ENCODE assay signal across 1 cellular context in genomic region chr4:123478859-123479345, GRCh38.
TF ChIP-seq lines count a peak whose summit lies in the region.

No MANE protein-coding gene starts in this region.

TF ChIP-seq in HepG2, 621 proteins besides CTCF, POLR2A, EP300 and RAD21 (continued from another document and continues in another):
- TF ChIP-seq, protein P1, sequence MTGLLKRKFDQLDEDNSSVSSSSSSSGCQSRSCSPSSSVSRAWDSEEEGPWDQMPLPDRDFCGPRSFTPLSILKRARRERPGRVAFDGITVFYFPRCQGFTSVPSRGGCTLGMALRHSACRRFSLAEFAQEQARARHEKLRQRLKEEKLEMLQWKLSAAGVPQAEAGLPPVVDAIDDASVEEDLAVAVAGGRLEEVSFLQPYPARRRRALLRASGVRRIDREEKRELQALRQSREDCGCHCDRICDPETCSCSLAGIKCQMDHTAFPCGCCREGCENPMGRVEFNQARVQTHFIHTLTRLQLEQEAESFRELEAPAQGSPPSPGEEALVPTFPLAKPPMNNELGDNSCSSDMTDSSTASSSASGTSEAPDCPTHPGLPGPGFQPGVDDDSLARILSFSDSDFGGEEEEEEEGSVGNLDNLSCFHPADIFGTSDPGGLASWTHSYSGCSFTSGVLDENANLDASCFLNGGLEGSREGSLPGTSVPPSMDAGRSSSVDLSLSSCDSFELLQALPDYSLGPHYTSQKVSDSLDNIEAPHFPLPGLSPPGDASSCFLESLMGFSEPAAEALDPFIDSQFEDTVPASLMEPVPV (CRISPR knock-in tag; IDR thresholded peaks at IDR 0.05), result peak; percentile 96
- TF ChIP-seq PHF8 (CRISPR knock-in tag; IDR thresholded peaks at IDR 0.05), result peak; percentile 63
- no peak for TF ChIP-seq ZNF101 (CRISPR knock-in tag; IDR thresholded peaks at IDR 0.05; ENCODE audit: borderline replicate concordance, low read depth)
- peak; percentile 88; the same call in 1 of the 2 replicates for TF ChIP-seq ZNF619 (CRISPR knock-in tag; IDR thresholded peaks at IDR 0.05)
- TF ChIP-seq CHD4 (IDR thresholded peaks at IDR 0.05; ENCODE audit: borderline replicate concordance, low read length), result peak; percentile 61; the same call in 1 of the 2 replicates
- peak; percentile 94; the same call in 1 of the 2 replicates for TF ChIP-seq GATA4 (IDR thresholded peaks at IDR 0.05; ENCODE audit: borderline replicate concordance, low read depth)
- peak; percentile 58; the same call in 1 of the 2 replicates for TF ChIP-seq ZNF557 (CRISPR knock-in tag; IDR thresholded peaks at IDR 0.05)
- TF ChIP-seq, protein P2, sequence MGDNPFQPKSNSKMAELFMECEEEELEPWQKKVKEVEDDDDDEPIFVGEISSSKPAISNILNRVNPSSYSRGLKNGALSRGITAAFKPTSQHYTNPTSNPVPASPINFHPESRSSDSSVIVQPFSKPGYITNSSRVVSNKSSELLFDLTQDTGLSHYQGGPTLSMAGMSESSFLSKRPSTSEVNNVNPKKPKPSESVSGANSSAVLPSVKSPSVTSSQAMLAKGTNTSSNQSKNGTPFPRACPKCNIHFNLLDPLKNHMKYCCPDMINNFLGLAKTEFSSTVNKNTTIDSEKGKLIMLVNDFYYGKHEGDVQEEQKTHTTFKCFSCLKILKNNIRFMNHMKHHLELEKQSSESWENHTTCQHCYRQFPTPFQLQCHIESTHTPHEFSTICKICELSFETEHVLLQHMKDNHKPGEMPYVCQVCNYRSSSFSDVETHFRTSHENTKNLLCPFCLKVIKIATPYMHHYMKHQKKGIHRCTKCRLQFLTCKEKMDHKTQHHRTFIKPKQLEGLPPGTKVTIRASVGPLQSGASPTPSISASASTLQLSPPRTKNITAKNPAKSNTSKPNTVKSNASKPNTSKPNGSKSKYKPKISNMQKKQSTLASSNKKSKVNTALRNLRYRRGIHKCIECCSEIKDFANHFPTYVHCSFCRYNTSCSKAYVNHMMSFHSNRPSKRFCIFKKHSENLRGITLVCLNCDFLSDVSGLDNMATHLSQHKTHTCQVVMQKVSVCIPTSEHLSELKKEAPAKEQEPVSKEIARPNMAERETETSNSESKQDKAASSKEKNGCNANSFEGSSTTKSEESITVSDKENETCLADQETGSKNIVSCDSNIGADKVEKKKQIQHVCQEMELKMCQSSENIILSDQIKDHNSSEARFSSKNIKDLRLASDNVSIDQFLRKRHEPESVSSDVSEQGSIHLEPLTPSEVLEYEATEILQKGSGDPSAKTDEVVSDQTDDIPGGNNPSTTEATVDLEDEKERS (CRISPR knock-in tag; IDR thresholded peaks at IDR 0.05), result peak; percentile 74; the same call in 1 of the 2 replicates
- peak; percentile 89; the same call in 1 of the 2 replicates for TF ChIP-seq ZNF431 (CRISPR knock-in tag; IDR thresholded peaks at IDR 0.05; ENCODE audit: borderline replicate concordance, low read depth)
- TF ChIP-seq ZNF563 (CRISPR knock-in tag; IDR thresholded peaks at IDR 0.05), result peak; percentile 73; the same call in 1 of the 2 replicates
- TF ChIP-seq, protein P3, sequence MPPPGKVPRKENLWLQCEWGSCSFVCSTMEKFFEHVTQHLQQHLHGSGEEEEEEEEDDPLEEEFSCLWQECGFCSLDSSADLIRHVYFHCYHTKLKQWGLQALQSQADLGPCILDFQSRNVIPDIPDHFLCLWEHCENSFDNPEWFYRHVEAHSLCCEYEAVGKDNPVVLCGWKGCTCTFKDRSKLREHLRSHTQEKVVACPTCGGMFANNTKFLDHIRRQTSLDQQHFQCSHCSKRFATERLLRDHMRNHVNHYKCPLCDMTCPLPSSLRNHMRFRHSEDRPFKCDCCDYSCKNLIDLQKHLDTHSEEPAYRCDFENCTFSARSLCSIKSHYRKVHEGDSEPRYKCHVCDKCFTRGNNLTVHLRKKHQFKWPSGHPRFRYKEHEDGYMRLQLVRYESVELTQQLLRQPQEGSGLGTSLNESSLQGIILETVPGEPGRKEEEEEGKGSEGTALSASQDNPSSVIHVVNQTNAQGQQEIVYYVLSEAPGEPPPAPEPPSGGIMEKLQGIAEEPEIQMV (CRISPR knock-in tag; IDR thresholded peaks at IDR 0.05; ENCODE audit: low read depth), result peak; percentile 68; the same call in 1 of the 2 replicates
- TF ChIP-seq ZBTB44 (CRISPR knock-in tag; IDR thresholded peaks at IDR 0.05), result 0 out of 2 replicates have a peak, but pooled peaks have one; percentile 73
- TF ChIP-seq JUND (CRISPR knock-in tag; IDR thresholded peaks at IDR 0.05), result peak; percentile 85
- TF ChIP-seq ELF3 (CRISPR knock-in tag; IDR thresholded peaks at IDR 0.05), result peak; percentile 99
- TF ChIP-seq KAT8 (CRISPR knock-in tag; IDR thresholded peaks at IDR 0.05), result peak; percentile 93
- TF ChIP-seq, protein P4, sequence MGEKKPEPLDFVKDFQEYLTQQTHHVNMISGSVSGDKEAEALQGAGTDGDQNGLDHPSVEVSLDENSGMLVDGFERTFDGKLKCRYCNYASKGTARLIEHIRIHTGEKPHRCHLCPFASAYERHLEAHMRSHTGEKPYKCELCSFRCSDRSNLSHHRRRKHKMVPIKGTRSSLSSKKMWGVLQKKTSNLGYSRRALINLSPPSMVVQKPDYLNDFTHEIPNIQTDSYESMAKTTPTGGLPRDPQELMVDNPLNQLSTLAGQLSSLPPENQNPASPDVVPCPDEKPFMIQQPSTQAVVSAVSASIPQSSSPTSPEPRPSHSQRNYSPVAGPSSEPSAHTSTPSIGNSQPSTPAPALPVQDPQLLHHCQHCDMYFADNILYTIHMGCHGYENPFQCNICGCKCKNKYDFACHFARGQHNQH (CRISPR knock-in tag; IDR thresholded peaks at IDR 0.05), result peak; percentile 97
- peak; percentile 100 for TF ChIP-seq TCF7 (IDR thresholded peaks at IDR 0.05; ENCODE audit: low read depth)
- TF ChIP-seq SAP130 (CRISPR knock-in tag; IDR thresholded peaks at IDR 0.05; ENCODE audit: low read depth), result peak; percentile 97
- TF ChIP-seq HNF4A (CRISPR knock-in tag; IDR thresholded peaks at IDR 0.05), result peak; percentile 96
- TF ChIP-seq FOSL1 (CRISPR knock-in tag; IDR thresholded peaks at IDR 0.05; ENCODE audit: borderline replicate concordance), result peak; percentile 64; the same call in 1 of the 2 replicates
- peak; percentile 81 for TF ChIP-seq CHD2 (IDR thresholded peaks at IDR 0.05; ENCODE audit: low read depth, low read length)
- TF ChIP-seq, protein P5, sequence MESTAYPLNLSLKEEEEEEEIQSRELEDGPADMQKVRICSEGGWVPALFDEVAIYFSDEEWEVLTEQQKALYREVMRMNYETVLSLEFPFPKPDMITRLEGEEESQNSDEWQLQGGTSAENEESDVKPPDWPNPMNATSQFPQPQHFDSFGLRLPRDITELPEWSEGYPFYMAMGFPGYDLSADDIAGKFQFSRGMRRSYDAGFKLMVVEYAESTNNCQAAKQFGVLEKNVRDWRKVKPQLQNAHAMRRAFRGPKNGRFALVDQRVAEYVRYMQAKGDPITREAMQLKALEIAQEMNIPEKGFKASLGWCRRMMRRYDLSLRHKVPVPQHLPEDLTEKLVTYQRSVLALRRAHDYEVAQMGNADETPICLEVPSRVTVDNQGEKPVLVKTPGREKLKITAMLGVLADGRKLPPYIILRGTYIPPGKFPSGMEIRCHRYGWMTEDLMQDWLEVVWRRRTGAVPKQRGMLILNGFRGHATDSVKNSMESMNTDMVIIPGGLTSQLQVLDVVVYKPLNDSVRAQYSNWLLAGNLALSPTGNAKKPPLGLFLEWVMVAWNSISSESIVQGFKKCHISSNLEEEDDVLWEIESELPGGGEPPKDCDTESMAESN (CRISPR knock-in tag; conservative IDR thresholded peaks at IDR 0.05), result peak; percentile 98
- peak; percentile 97 for TF ChIP-seq ZNF878 (CRISPR knock-in tag; IDR thresholded peaks at IDR 0.05)
- TF ChIP-seq MAFG (CRISPR knock-in tag; IDR thresholded peaks at IDR 0.05), result no peak
- peak; percentile 79; the same call in 1 of the 2 replicates for TF ChIP-seq ZNF44 (CRISPR knock-in tag; IDR thresholded peaks at IDR 0.05)
- peak; percentile 94 for TF ChIP-seq ZNF589 (CRISPR knock-in tag; conservative IDR thresholded peaks at IDR 0.05)
- peak; percentile 94; the same call in 1 of the 2 replicates for TF ChIP-seq TSC22D2 (CRISPR knock-in tag; IDR thresholded peaks at IDR 0.05; ENCODE audit: borderline replicate concordance)
- TF ChIP-seq E2F5 (CRISPR knock-in tag; conservative IDR thresholded peaks at IDR 0.05), result no peak
- TF ChIP-seq ZNF776 (CRISPR knock-in tag; IDR thresholded peaks at IDR 0.05), result no peak
- TF ChIP-seq, protein P6, sequence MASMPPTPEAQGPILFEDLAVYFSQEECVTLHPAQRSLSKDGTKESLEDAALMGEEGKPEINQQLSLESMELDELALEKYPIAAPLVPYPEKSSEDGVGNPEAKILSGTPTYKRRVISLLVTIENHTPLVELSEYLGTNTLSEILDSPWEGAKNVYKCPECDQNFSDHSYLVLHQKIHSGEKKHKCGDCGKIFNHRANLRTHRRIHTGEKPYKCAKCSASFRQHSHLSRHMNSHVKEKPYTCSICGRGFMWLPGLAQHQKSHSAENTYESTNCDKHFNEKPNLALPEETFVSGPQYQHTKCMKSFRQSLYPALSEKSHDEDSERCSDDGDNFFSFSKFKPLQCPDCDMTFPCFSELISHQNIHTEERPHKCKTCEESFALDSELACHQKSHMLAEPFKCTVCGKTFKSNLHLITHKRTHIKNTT (CRISPR knock-in tag; IDR thresholded peaks at IDR 0.05), result no peak
- TF ChIP-seq ZFP36L2 (CRISPR knock-in tag; IDR thresholded peaks at IDR 0.05), result no peak
- peak; percentile 97 for TF ChIP-seq ZMYM4 (CRISPR knock-in tag; IDR thresholded peaks at IDR 0.05)
- TF ChIP-seq, protein P7, sequence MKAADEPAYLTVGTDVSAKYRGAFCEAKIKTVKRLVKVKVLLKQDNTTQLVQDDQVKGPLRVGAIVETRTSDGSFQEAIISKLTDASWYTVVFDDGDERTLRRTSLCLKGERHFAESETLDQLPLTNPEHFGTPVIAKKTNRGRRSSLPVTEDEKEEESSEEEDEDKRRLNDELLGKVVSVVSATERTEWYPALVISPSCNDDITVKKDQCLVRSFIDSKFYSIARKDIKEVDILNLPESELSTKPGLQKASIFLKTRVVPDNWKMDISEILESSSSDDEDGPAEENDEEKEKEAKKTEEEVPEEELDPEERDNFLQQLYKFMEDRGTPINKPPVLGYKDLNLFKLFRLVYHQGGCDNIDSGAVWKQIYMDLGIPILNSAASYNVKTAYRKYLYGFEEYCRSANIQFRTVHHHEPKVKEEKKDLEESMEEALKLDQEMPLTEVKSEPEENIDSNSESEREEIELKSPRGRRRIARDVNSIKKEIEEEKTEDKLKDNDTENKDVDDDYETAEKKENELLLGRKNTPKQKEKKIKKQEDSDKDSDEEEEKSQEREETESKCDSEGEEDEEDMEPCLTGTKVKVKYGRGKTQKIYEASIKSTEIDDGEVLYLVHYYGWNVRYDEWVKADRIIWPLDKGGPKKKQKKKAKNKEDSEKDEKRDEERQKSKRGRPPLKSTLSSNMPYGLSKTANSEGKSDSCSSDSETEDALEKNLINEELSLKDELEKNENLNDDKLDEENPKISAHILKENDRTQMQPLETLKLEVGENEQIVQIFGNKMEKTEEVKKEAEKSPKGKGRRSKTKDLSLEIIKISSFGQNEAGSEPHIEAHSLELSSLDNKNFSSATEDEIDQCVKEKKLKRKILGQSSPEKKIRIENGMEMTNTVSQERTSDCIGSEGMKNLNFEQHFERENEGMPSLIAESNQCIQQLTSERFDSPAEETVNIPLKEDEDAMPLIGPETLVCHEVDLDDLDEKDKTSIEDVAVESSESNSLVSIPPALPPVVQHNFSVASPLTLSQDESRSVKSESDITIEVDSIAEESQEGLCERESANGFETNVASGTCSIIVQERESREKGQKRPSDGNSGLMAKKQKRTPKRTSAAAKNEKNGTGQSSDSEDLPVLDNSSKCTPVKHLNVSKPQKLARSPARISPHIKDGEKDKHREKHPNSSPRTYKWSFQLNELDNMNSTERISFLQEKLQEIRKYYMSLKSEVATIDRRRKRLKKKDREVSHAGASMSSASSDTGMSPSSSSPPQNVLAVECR (CRISPR knock-in tag; IDR thresholded peaks at IDR 0.05; ENCODE audit: borderline replicate concordance), result peak; percentile 90; the same call in 1 of the 2 replicates
- peak; percentile 42; the same call in 1 of the 2 replicates for TF ChIP-seq CREBL2 (CRISPR knock-in tag; IDR thresholded peaks at IDR 0.05; ENCODE audit: borderline replicate concordance)
- no peak for TF ChIP-seq GMEB2 (CRISPR knock-in tag; IDR thresholded peaks at IDR 0.05; ENCODE audit: low read depth)
- TF ChIP-seq, protein P8, sequence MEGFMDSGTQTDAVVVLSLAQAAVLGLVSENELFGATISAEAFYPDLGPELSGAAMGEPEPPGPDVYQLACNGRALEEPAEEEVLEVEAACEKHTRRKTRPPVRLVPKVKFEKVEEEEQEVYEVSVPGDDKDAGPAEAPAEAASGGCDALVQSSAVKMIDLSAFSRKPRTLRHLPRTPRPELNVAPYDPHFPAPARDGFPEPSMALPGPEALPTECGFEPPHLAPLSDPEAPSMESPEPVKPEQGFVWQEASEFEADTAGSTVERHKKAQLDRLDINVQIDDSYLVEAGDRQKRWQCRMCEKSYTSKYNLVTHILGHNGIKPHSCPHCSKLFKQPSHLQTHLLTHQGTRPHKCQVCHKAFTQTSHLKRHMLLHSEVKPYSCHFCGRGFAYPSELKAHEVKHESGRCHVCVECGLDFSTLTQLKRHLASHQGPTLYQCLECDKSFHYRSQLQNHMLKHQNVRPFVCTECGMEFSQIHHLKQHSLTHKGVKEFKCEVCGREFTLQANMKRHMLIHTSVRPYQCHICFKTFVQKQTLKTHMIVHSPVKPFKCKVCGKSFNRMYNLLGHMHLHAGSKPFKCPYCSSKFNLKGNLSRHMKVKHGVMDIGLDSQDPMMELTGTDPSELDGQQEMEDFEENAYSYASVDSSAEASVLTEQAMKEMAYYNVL (CRISPR knock-in tag; IDR thresholded peaks at IDR 0.05; ENCODE audit: borderline replicate concordance), result peak; percentile 97
